23 cellular contexts compared by ENCODE assay signal in the genomic region with DNA sequence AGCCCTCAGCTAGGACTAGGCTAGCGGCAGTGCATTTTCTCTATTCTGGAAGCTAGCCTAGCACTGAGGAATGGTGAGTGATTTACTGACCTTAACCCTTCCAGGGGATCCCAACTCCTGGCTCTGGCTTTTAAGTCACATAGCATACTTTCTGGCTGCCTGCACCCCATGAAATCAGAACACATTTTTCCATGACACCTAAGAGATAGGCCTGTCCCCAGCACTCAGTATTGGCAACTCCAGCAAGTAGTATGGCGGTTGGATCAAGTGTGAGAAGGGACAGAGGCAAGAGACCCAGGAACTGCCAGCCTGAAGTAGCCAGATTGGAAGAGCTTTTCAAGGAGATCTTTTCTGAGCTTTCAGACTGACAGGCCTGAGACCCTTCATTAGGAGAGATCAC. TPM values are rescaled to one million over a fixed set of nuclear protein-coding genes. Genes with fewer than 3 reads are reported as not detected.
"Had no signal": no experiment of that assay in that cellular context is flagged by ENCODE, and none has a peak within 500 bp of the region (broad histone marks: within the 10 kb centered on the region; RNA-seq: fewer than 3 reads in every experiment).

No MANE protein-coding gene starts in this region.

- DNase-seq: IMR-90, Karpas-422, KG1, MG63, NCI-H1092, NCI-H1105 treated with DMSO at 0.1 percent for 48 hours, NCI-H1417 treated with DMSO at 0.1 percent for 48 hours, NCI-H146, NCI-H1694 treated with DMSO at 0.1 percent for 48 hours, NCI-H1930, NCI-H2081, NCI-H2107, NCI-H2227 treated with DMSO at 0.1 percent for 48 hours, NCI-H524, NCI-H526 treated with DMSO at 0.1 percent for 48 hours, NCI-H774, RPMI8226, SHP77 treated with DMSO at 0.1 percent for 48 hours, SJCRH30 had no signal

- H3K27ac ChIP-seq: SJCRH30 had no signal

- ATAC-seq: HepG2, SK-N-SH treated with all-trans-retinoic acid at 6 μM for 48 hours had no signal

- H3K27me3 ChIP-seq: MG63, SJCRH30 had no signal

- H3K4me3 ChIP-seq: MG63, SJCRH30 had no signal

- H3K9me3 ChIP-seq: MG63, SJCRH30 had no signal

- H3K36me3 ChIP-seq: MG63, SJCRH30 had no signal

RNA-seq across cellular contexts. Expression of gene FGF16, which starts 8.2 kb away (rescaled TPM):
- total RNA-seq: HepG2, HT1080, IMR-90, NCI-H460, SJCRH30 had no signal
- polyA plus RNA-seq: HepG2, IMR-90 had no signal
